24 cellular contexts compared by ENCODE assay signal in the genomic region with DNA sequence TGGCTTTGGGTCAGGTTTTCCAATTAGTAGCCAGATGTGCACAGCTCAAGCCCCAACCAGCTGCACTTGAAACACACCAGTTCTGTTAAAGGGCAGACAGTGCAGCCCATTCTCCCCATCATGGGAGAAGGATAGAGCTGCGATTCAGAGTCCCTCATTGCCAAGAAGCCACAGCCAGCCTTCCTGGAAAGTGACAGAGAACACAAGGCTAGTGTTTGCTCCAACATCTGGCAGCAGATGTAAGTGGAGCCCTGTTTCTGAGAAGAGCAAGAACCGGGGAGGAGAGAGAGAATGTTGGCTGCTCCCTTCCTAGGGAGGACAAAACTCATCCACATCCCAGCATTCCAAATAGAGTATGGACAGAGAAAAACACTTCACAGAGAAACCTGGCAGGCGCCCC.
DNase-seq lines count a peak whose midpoint lies in the region; ATAC-seq and TF ChIP-seq lines count a peak whose summit lies in the region.
"Had no signal": no experiment of that assay in that cellular context is flagged by ENCODE, and none has a peak within 500 bp of the region (broad histone marks: within the 10 kb centered on the region; RNA-seq: fewer than 3 reads in every experiment).

No MANE protein-coding gene starts in this region.

- no peak for TF ChIP-seq EP300 in stomach (IDR thresholded peaks at IDR 0.05)

- WGBS in stomach, 5 donors = 73 to 78% (median 77%) methylated on average over 3 of the region's 3 CpGs
- 67 to 87% (median 80%) methylated on average over 3 of the region's 3 CpGs for WGBS in spleen, 5 donors

- no peak overlapping the region for H3K4me3 ChIP-seq in stomach
- H3K4me3 ChIP-seq in spleen = no peak overlapping the region
- H3K4me3 ChIP-seq: esophagus squamous epithelium, hepatocyte, MG63, smooth muscle cell, uterus had no signal

- intact Hi-C loops in stomach (cut with DNase I; ENCODE audit: low total_unique reads) = no loop called here
- intact Hi-C loops in Calu3 (cut with micrococcal nuclease; ENCODE audit: unreplicated experiment) = no loop called here
- intact Hi-C loops in spleen (cut with DNase I; ENCODE audit: low total_unique reads) = no loop called here

- no peaks in the 10 kb centered on the region for H3K9me3 Mint-ChIP-seq in Calu3 (ENCODE audit: low read depth, unreplicated experiment)
- H3K9me3 Mint-ChIP-seq: activated naive CD4-positive, alpha-beta T cell treated with anti-CD3 and anti-CD28 coated beads, Interleukin-2, amount 50 U/mL, for 72 hours; memory B cell; natural killer cell; T-cell had no signal

- no peaks in the 10 kb centered on the region for H3K27me3 Mint-ChIP-seq in Calu3 (ENCODE audit: unreplicated experiment)

- no peak for TF ChIP-seq POLR2A in stomach (IDR thresholded peaks at IDR 0.05)
- no peak for TF ChIP-seq POLR2A in spleen (IDR thresholded peaks at IDR 0.05)

- no peak overlapping the region for H3K27ac ChIP-seq in stomach
- no peak overlapping the region for H3K27ac ChIP-seq in spleen
- H3K27ac ChIP-seq: esophagus squamous epithelium, hepatocyte, uterus had no signal

- H3K36me3 Mint-ChIP-seq in Calu3 (ENCODE audit: insufficient read depth, unreplicated experiment) = no peaks in the 10 kb centered on the region
- H3K36me3 Mint-ChIP-seq: activated naive CD4-positive, alpha-beta T cell treated with anti-CD3 and anti-CD28 coated beads, Interleukin-2, amount 50 U/mL, for 72 hours; CD14-positive monocyte; memory B cell; natural killer cell; T-cell had no signal

- H3K4me1 Mint-ChIP-seq in Calu3 (ENCODE audit: low read depth, unreplicated experiment) = peaks cover 10% of the 10 kb centered on the region
- H3K4me1 Mint-ChIP-seq: memory B cell, T-cell had no signal

- no TSS peak for BruUV-seq in Calu3 (replicated peaks; lab: Mats Ljungman, UMichigan)

- H3K4me1 ChIP-seq in stomach (peaks cover 6 to 15% (median 8%) of the 10 kb centered on the region in 4 donors), spleen (peaks cover 0 to 4% (median 0%) of the 10 kb centered on the region in 6 donors)
- H3K4me1 ChIP-seq: uterus had no signal

- no peak for TF ChIP-seq CTCF in GM13976 (IDR thresholded peaks at IDR 0.05; ENCODE audit: borderline replicate concordance, control extremely low read depth, extremely low read depth, insufficient read depth, missing control alignments)
- TF ChIP-seq CTCF in stomach (IDR thresholded peaks at IDR 0.05) = no peak
- TF ChIP-seq CTCF in Calu3 (IDR thresholded peaks at IDR 0.05; ENCODE audit: unreplicated experiment) = no peak
- no peak for TF ChIP-seq CTCF in spleen (IDR thresholded peaks at IDR 0.05 in 8 of 11, conservative IDR thresholded peaks at IDR 0.05 in 3 of 11)

- no peak overlapping the region for H3K4me3 Mint-ChIP-seq in Calu3 (ENCODE audit: low read depth, unreplicated experiment)
- H3K4me3 Mint-ChIP-seq: CD14-positive monocyte, memory B cell, natural killer cell, T-cell had no signal

- H3K9me3 ChIP-seq in stomach = no peaks in the 10 kb centered on the region
- no peaks in the 10 kb centered on the region for H3K9me3 ChIP-seq in spleen
- H3K9me3 ChIP-seq: esophagus squamous epithelium, MG63, uterus had no signal

- DNase-seq in GM13976 (ENCODE audit: low spot score) (peak; percentile 5), fibroblast of gingiva (ENCODE audit: low read depth) (peak; percentile 47), islet precursor cell (peak; percentile 28), stomach (peak; percentile 8), Calu3 (no peak), spleen (no peak)
- DNase-seq in central memory CD4-positive, alpha-beta T cell = no peak
- DNase-seq: ACHN; activated CD4-positive, alpha-beta T cell treated with anti-CD3 and anti-CD28 coated beads for 1 hour; effector CD8-positive, alpha-beta T cell; esophagus squamous epithelium; MG63; natural killer cell; NCI-H774; OCI-M1; SHP77 treated with DMSO at 0.1 percent for 48 hours; T-cell; uterus had no signal

- ATAC-seq in GM18520 (IDR thresholded peaks at IDR 0.05; ENCODE audit: unreplicated experiment) = no peak
- ATAC-seq: activated naive CD4-positive, alpha-beta T cell treated with anti-CD3 and anti-CD28 coated beads, Interleukin-2, amount 50 U/mL, for 72 hours; natural killer cell; T-cell had no signal

- CTCF ChIA-PET in Calu3 (lab: Charles Lee) = no interaction called here

- in situ Hi-C loops in GM13976 (cut with MboI; ENCODE audit: low sequenced_read_pairs, unreplicated experiment) = no loop called here

- H3K36me3 ChIP-seq in stomach (no peaks in the 10 kb centered on the region), spleen (no peaks in the 10 kb centered on the region)
- H3K36me3 ChIP-seq: esophagus squamous epithelium, MG63, uterus had no signal

- no peaks in the 10 kb centered on the region for H3K27me3 ChIP-seq in stomach
- no peaks in the 10 kb centered on the region for H3K27me3 ChIP-seq in spleen (replicated peaks in 1 of 7)
- H3K27me3 ChIP-seq: hepatocyte, MG63, uterus had no signal

- H3K27ac Mint-ChIP-seq in Calu3 (ENCODE audit: unreplicated experiment) = no peak overlapping the region
- H3K27ac Mint-ChIP-seq: activated naive CD4-positive, alpha-beta T cell treated with anti-CD3 and anti-CD28 coated beads, Interleukin-2, amount 50 U/mL, for 72 hours; memory B cell; natural killer cell; T-cell had no signal

Comparison
In these comparisons a context has a peak if more than half of its experiments do, and no peak if none do; other contexts are left out.
1. DNase-seq: peak in GM13976 (single experiment), fibroblast of gingiva (single experiment), islet precursor cell (single experiment) and stomach (single experiment); none in Calu3 (single experiment), central memory CD4-positive, alpha-beta T cell (single experiment) and spleen (single experiment).